ENCODE assay signal across 22 cellular contexts in the genomic region with DNA sequence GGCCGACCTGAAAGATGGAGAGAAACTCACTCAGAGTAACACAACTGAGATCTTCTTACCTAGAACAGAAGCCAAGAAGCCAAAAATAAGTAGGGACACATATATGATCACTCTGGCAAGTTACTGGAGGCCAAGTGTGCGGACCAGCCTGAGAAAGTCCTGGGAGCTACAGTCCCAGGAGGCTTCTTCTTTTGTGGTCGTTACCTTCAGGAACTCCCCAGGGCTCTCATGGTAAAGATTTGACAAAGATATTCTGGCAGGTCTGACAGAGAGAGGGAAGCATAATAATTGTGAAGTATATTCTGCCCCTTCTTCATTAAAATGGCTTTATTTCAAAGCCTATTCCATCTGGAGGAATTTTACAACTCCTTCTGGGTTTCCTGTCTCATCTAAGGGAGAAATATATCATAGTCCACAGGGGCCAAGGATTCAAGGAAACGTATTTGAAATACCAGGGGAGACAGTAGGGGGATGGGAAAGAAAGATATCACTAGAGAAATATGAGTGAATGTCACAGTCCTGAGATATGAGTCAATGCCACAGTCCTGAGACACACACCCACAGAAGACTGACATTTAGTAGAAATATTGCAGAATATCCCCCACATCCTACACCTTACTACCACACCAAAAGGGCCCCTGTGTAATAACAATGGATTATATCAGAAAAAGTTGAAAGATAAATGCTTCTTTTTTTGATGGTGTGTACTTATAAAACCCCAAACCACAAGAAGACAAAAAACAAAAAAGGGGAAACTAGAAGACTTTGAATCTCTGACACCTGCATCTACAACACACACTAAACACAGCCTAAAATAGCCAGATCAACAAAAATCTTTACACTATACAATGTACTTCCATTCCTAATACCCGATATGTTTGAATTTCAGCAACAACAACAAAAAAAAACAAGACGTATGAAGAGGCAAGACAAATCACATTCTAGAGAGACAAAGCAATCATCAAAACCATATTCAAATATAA.
DNase-seq lines count a peak whose midpoint lies in the region; ATAC-seq and FAIRE-seq lines count a peak whose summit lies in the region.
"Had no signal": no experiment of that assay in that cellular context is flagged by ENCODE, and none has a peak within 500 bp of the region (broad histone marks: within the 10 kb centered on the region; RNA-seq: fewer than 3 reads in every experiment).

No MANE protein-coding gene starts in this region.

- no peak for ATAC-seq in HG03432 (IDR thresholded peaks at IDR 0.05; ENCODE audit: unreplicated experiment)
- ATAC-seq: PC-3, Right ventricle myocardium inferior, SK-N-SH treated with all-trans-retinoic acid at 6 μM for 48 hours had no signal

- no peaks in the 10 kb centered on the region for H3K9me3 ChIP-seq in BLaER1 treated with 17β-estradiol and CSF1 and Interleukin-3, amounts not matched to agents 10 nM and 100 nM (replicated peaks in 1 of 11)
- H3K9me3 ChIP-seq: Caco-2, SJCRH30 had no signal

- H3K4me2 ChIP-seq in BLaER1 treated with 17β-estradiol and CSF1 and Interleukin-3, amounts not matched to agents 10 nM and 100 nM = peak overlapping the region in 10 of 11 experiments; percentile 15 to 55 (median 38); a peak in 16 of 22 replicates

- no peaks in the 10 kb centered on the region for H3K27me3 ChIP-seq in BLaER1 treated with 17β-estradiol and CSF1 and Interleukin-3, amounts not matched to agents 10 nM and 100 nM
- H3K27me3 ChIP-seq: SJCRH30 had no signal

- H3K9ac ChIP-seq in BLaER1 treated with 17β-estradiol and CSF1 and Interleukin-3, amounts not matched to agents 10 nM and 100 nM = no peak overlapping the region

- H4K20me1 ChIP-seq in BLaER1 treated with 17β-estradiol and CSF1 and Interleukin-3, amounts not matched to agents 10 nM and 100 nM = no peaks in the 10 kb centered on the region

- H3K4me1 ChIP-seq in BLaER1 treated with 17β-estradiol and CSF1 and Interleukin-3, amounts not matched to agents 10 nM and 100 nM = peaks cover 0 to 17% (median 13%) of the 10 kb centered on the region in 10 experiments; a peak in 15 of 20 replicates
- H3K4me1 ChIP-seq: Caco-2, SJCRH30 had no signal

- peak; percentile 28 for DNase-seq in Jurkat, Clone E6-1 (ENCODE audit: low read depth, low spot score)
- DNase-seq in RCC 7860 (ENCODE audit: low spot score) (peak; percentile 56), urothelium cell line (ENCODE audit: low spot score) (peak; percentile 30), nucleus accumbens (lab: John Stamatoyannopoulos, UW) (no peak), NCI-H2081 treated with DMSO at 0.1 percent for 48 hours (lab: John Stamatoyannopoulos, UW) (no peak)
- DNase-seq: C1 segment of cervical spinal cord; Caco-2; CD4-positive, alpha-beta memory T cell; H7; NCI-H1105; NCI-H146; NCI-H2029; NCI-H226; NCI-H510A treated with DMSO at 0.1 percent for 48 hours; PC-3; SJCRH30; T-helper 2 cell had no signal

- FAIRE-seq in RCC 7860 (lab: Jason Lieb, UNC) (no peak), urothelium cell line (lab: Jason Lieb, UNC) (no peak)
- FAIRE-seq: GM12891 had no signal

- no peaks in the 10 kb centered on the region for H3K36me3 ChIP-seq in BLaER1 treated with 17β-estradiol and CSF1 and Interleukin-3, amounts not matched to agents 10 nM and 100 nM
- H3K36me3 ChIP-seq: SJCRH30 had no signal

- no peak overlapping the region for H3K27ac ChIP-seq in BLaER1 treated with 17β-estradiol and CSF1 and Interleukin-3, amounts not matched to agents 10 nM and 100 nM
- H3K27ac ChIP-seq: SJCRH30 had no signal

- no peak overlapping the region for H3K4me3 ChIP-seq in BLaER1 treated with 17β-estradiol and CSF1 and Interleukin-3, amounts not matched to agents 10 nM and 100 nM
- no peak overlapping the region for H3K4me3 ChIP-seq in Jurkat, Clone E6-1 (ENCODE audit: low read length)
- H3K4me3 ChIP-seq: SJCRH30 had no signal

Comparison
In these comparisons a context has a peak if more than half of its experiments do, and no peak if none do; other contexts are left out.
1. DNase-seq: peak in Jurkat, Clone E6-1 (single experiment), RCC 7860 (single experiment) and urothelium cell line (single experiment); none in nucleus accumbens (0 of 56) and NCI-H2081 treated with DMSO at 0.1 percent for 48 hours (single experiment).